16 cellular contexts compared by ENCODE assay signal in the genomic region with DNA sequence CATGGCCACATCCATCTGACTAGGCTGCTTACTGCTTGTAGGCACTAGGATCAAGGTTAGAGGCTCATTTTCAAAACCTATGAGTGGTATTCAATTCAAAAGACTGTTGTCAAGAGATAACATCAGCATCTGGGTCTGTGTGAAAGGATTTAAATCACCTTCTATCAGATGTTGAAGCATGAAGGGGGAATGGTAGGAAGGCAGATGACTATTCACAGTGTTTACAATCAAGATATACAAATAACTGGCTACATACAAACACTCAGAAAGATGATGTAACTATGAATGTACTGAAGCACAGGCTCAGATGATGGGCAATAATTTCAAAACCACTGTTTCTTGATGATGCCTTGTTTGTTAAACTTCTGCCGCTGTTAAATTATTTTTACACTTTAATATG.
DNase-seq lines count a peak whose midpoint lies in the region; ATAC-seq and TF ChIP-seq lines count a peak whose summit lies in the region.
"Had no signal": no experiment of that assay in that cellular context is flagged by ENCODE, and none has a peak within 500 bp of the region (broad histone marks: within the 10 kb centered on the region; RNA-seq: fewer than 3 reads in every experiment).

No MANE protein-coding gene starts in this region.

- H2AFZ ChIP-seq in GM23248 (no peak overlapping the region), parathyroid adenoma (no peak overlapping the region)

- H3K9me3 ChIP-seq in GM23248 (ENCODE audit: low read depth) = no peaks in the 10 kb centered on the region
- no peaks in the 10 kb centered on the region for H3K9me3 ChIP-seq in parathyroid adenoma (ENCODE audit: control insufficient read depth, low read length)
- H3K9me3 ChIP-seq: esophagus muscularis mucosa, heart right ventricle, pancreas, tibial artery had no signal

- peaks cover 33% of the 10 kb centered on the region for H3K4me1 ChIP-seq in GM23248 (ENCODE audit: insufficient read depth)
- H3K4me1 ChIP-seq in parathyroid adenoma = peaks cover 17% of the 10 kb centered on the region

- no peak for ATAC-seq in left cardiac atrium
- ATAC-seq: heart right ventricle; naive thymus-derived CD4-positive, alpha-beta T cell; pancreas had no signal

- no peaks in the 10 kb centered on the region for H4K20me1 ChIP-seq in GM23248 (ENCODE audit: insufficient read depth)

- intact Hi-C loops in left cardiac atrium (cut with DNase I) = no loop called here

- H3K36me3 ChIP-seq in GM23248 (ENCODE audit: low read depth) = no peaks in the 10 kb centered on the region
- no peaks in the 10 kb centered on the region for H3K36me3 ChIP-seq in parathyroid adenoma (ENCODE audit: control insufficient read depth, insufficient read depth, low read length)
- H3K36me3 ChIP-seq: esophagus muscularis mucosa, heart right ventricle, pancreas, tibial artery had no signal

- H3K79me2 ChIP-seq in GM23248 (ENCODE audit: insufficient read depth) = peaks cover 23% of the 10 kb centered on the region; the same call in 1 of the 2 replicates
- peaks cover 12% of the 10 kb centered on the region for H3K79me2 ChIP-seq in parathyroid adenoma

- in situ Hi-C loops in GM23248 (cut with MboI) = loop anchor here (5.0 to 25.0 kb wide), 2 partner anchors 150 to 270 kb away; no protein-coding TSS in a partner anchor

- no peak overlapping the region for H3K27ac ChIP-seq in GM23248
- H3K27ac ChIP-seq in parathyroid adenoma = no peak overlapping the region
- H3K27ac ChIP-seq: esophagus muscularis mucosa, heart right ventricle, pancreas, tibial artery had no signal

- no peak overlapping the region for H3K4me3 ChIP-seq in GM23248
- no peak overlapping the region for H3K4me3 ChIP-seq in epithelial cell of esophagus (ENCODE audit: low read length)
- H3K4me3 ChIP-seq in parathyroid adenoma (ENCODE audit: low read depth, low read length) = no peak overlapping the region
- H3K4me3 ChIP-seq: esophagus muscularis mucosa, heart right ventricle, pancreas, tibial artery had no signal

- TF ChIP-seq CTCF in epithelial cell of esophagus (IDR thresholded peaks at IDR 0.05; ENCODE audit: insufficient read depth, low read depth, low read length, missing control alignments) (no peak), parathyroid adenoma (IDR thresholded peaks at IDR 0.05) (no peak)

- peaks cover 12% of the 10 kb centered on the region; the same call in 1 of the 2 replicates for H3F3A ChIP-seq in GM23248 (ENCODE audit: insufficient read depth)

- DNase-seq in GM23248 = peak; percentile 29
- peak; percentile 11 for DNase-seq in RPMI7951 (ENCODE audit: low read depth)
- DNase-seq in epithelial cell of esophagus (ENCODE audit: low read depth) = peak; percentile 13
- no peak for DNase-seq in NCI-H2227 treated with DMSO at 0.1 percent for 48 hours (lab: John Stamatoyannopoulos, UW)
- no peak for DNase-seq in left cardiac atrium
- DNase-seq in AG20443 (ENCODE audit: low spot score) = no peak
- DNase-seq: activated CD4-positive, CD25-positive, alpha-beta regulatory T cell treated with anti-CD3 and anti-CD28 coated beads, Interleukin-2, amount 50 U/mL, for 72 hours; heart right ventricle; naive thymus-derived CD4-positive, alpha-beta T cell; NCI-H1436 treated with DMSO at 0.1 percent for 48 hours; pancreas; stimulated activated CD4-positive, alpha-beta T cell treated with anti-CD3 and anti-CD28 coated beads, Interleukin-1b, Interleukin-23, amount 100 ng/mL, for 48 hours; stimulated activated naive CD4-positive, alpha-beta T cell treated with Interleukin-2 at 50 U/mL for 16 hours; tibial artery had no signal

- H3K9me2 ChIP-seq in GM23248 (ENCODE audit: insufficient read depth) = no peaks in the 10 kb centered on the region

- H3K4me2 ChIP-seq in GM23248 (ENCODE audit: unreplicated experiment) (no peak overlapping the region), parathyroid adenoma (ENCODE audit: low read length) (peak overlapping the region; percentile 33)

- 85 to 89% methylated on average over 1 of the region's 1 CpG for WGBS in GM23248 (ENCODE audit: low coverage in 1 of 2, low lambda C conversion rate in 2 of 2, missing lambda C conversion rate in 2 of 2), 2 experiments

- H3K9ac ChIP-seq in GM23248 (no peak overlapping the region), parathyroid adenoma (no peak overlapping the region)

- H3K27me3 ChIP-seq in GM23248 (replicated peaks; ENCODE audit: insufficient read depth) (no peaks in the 10 kb centered on the region), parathyroid adenoma (ENCODE audit: control insufficient read depth, insufficient read depth, low read length) (no peaks in the 10 kb centered on the region)
- H3K27me3 ChIP-seq: esophagus muscularis mucosa, heart right ventricle, pancreas, tibial artery had no signal

Comparison
In these comparisons a context has a peak if more than half of its experiments do, and no peak if none do; other contexts are left out.
1. DNase-seq: peak in GM23248 (single experiment), RPMI7951 (single experiment) and epithelial cell of esophagus (single experiment); none in NCI-H2227 treated with DMSO at 0.1 percent for 48 hours (single experiment), left cardiac atrium (single experiment) and AG20443 (single experiment).